8 cellular contexts compared by ENCODE assay signal in genomic region chr20:34955232-34956040, GRCh38. TPM values are rescaled to one million over a fixed set of nuclear protein-coding genes. Genes with fewer than 3 reads are reported as not detected.
DNase-seq lines count a peak whose midpoint lies in the region; ATAC-seq, FAIRE-seq and TF ChIP-seq lines count a peak whose summit lies in the region.

Gene GSS (minus strand): TSS chr20:34955806. CDS start chr20:34951852, 3,954 bp downstream.
Gene MYH7B (plus strand): TSS chr20:34955868. CDS start chr20:34978006, 22,138 bp downstream.

- 0% methylated on average over 43 to 62 of the region's 62 CpGs for WGBS in mesodermal cell (ENCODE audit: insufficient coverage in 2 of 2), 2 experiments

- H3K4me3 ChIP-seq in HUES6 (ENCODE audit: low read depth, low read length) (peak within 1 kb of the TSS; percentile 82), NT2/D1 (ENCODE audit: insufficient read length, low read depth) (peak within 1 kb of the TSS; percentile 77), mesodermal cell (ENCODE audit: extremely low read depth, insufficient read depth, low read length, poor library complexity, severe bottlenecking) (peak within 1 kb of the TSS; percentile 55)

- DNase-seq in D721Med (ENCODE audit: insufficient read length, low spot score), result peak; percentile 83
- peak; percentile 98 for DNase-seq in NT2/D1 (ENCODE audit: low read depth, low spot score)
- DNase-seq in activated CD8-positive, alpha-beta memory T cell treated with anti-CD3 and anti-CD28 coated beads, Interleukin-2, amount 50 U/mL, for 4 hours, result peak; percentile 97
- DNase-seq in stimulated activated CD8-positive, alpha-beta memory T cell treated with anti-CD3 and anti-CD28 coated beads, Interleukin-15, amount 100 ng/mL, for 24 hours (ENCODE audit: low read depth), result peak; percentile 98

- H3K27me3 ChIP-seq in HUES6 (ENCODE audit: control insufficient read depth, insufficient read depth, low read length) (no peaks in the 10 kb centered on the region), NT2/D1 (ENCODE audit: insufficient read depth, insufficient read length) (no peaks in the 10 kb centered on the region)

- peak; percentile 60 for TF ChIP-seq CTCF in D721Med (IDR thresholded peaks at IDR 0.05; ENCODE audit: insufficient read depth, missing control alignments)

- H3K9me3 ChIP-seq in HUES6 (ENCODE audit: control insufficient read depth, insufficient read depth, low read depth, low read length) (no peaks in the 10 kb centered on the region), NT2/D1 (ENCODE audit: insufficient read depth, low read length) (peaks cover 3% of the 10 kb centered on the region; the same call in 1 of the 2 replicates), mesodermal cell (ENCODE audit: control insufficient read depth, low read length) (no peaks in the 10 kb centered on the region)

- H3K4me1 ChIP-seq in HUES6 (ENCODE audit: control insufficient read depth, insufficient read depth, low read length), result peaks cover 26% of the 10 kb centered on the region
- H3K4me1 ChIP-seq in NT2/D1 (ENCODE audit: insufficient read depth, insufficient read length), result peaks cover 2% of the 10 kb centered on the region
- peaks cover 3% of the 10 kb centered on the region for H3K4me1 ChIP-seq in mesodermal cell (ENCODE audit: control insufficient read depth, insufficient read depth, low read length, poor library complexity, severe bottlenecking)

- ATAC-seq in GM21423 (IDR thresholded peaks at IDR 0.05; ENCODE audit: unreplicated experiment), result peak; percentile 85

- FAIRE-seq in D721Med (lab: Jason Lieb, UNC) (no peak), endometrium (lab: Jason Lieb, UNC) (peak; percentile 81)

- H3K36me3 ChIP-seq in HUES6 (ENCODE audit: control insufficient read depth, insufficient read depth, low read length), result no peaks in the 10 kb centered on the region
- H3K36me3 ChIP-seq in NT2/D1 (ENCODE audit: insufficient read depth, insufficient read length, low read length), result peaks cover 9% of the 10 kb centered on the region
- H3K36me3 ChIP-seq in mesodermal cell (ENCODE audit: control insufficient read depth, insufficient read depth, low read length), result peaks cover 7% of the 10 kb centered on the region

- H3K9ac ChIP-seq in HUES6 (ENCODE audit: low read length) (peak within 1 kb of the TSS; percentile 89), NT2/D1 (ENCODE audit: insufficient read length, low read depth) (peak within 1 kb of the TSS; percentile 93)

- peak within 1 kb of the TSS; percentile 81 for H3K27ac ChIP-seq in HUES6 (ENCODE audit: low read depth, low read length)
- peak within 1 kb of the TSS; percentile 87 for H3K27ac ChIP-seq in mesodermal cell (ENCODE audit: low read depth, low read length, severe bottlenecking)

RNA-seq across cellular contexts. Expression of gene GSS, which starts in this region (rescaled TPM):
- 38.9 TPM for polyA plus RNA-seq in mesodermal cell (2013, experiment 1 of 2)
- 38.0 TPM for polyA plus RNA-seq in mesodermal cell (2013, experiment 2 of 2)

RNA-seq across cellular contexts. Expression of gene MYH7B, which starts in this region (rescaled TPM):
- 0.29 TPM for polyA plus RNA-seq in mesodermal cell (2013, experiment 1 of 2)
- 0.51 TPM for polyA plus RNA-seq in mesodermal cell (2013, experiment 2 of 2)

Comparison
In these comparisons a context has a peak if more than half of its experiments do, and no peak if none do; other contexts are left out.
1. Peak in every context shown above with its lines: DNase-seq, ATAC-seq, H3K4me3 ChIP-seq and H3K27ac ChIP-seq.